ENCODE assay signal across 21 cellular contexts in genomic region chr6:19669206-19669605, GRCh38.
DNase-seq lines count a peak whose midpoint lies in the region; ATAC-seq and TF ChIP-seq lines count a peak whose summit lies in the region.
"Had no signal": no experiment of that assay in that cellular context is flagged by ENCODE, and none has a peak within 500 bp of the region (broad histone marks: within the 10 kb centered on the region; RNA-seq: fewer than 3 reads in every experiment).

No MANE protein-coding gene starts in this region.

- POLR2A ChIA-PET in naive thymus-derived CD4-positive, alpha-beta T cell (lab: Charles Lee): no interaction called here

- peaks cover 0 to 3% (median 0%) of the 10 kb centered on the region in 5 donors for H3K27me3 Mint-ChIP-seq in naive thymus-derived CD4-positive, alpha-beta T cell
- no peaks in the 10 kb centered on the region for H3K27me3 Mint-ChIP-seq in activated naive CD8-positive, alpha-beta T cell treated with anti-CD3 and anti-CD28 coated beads, Interleukin-2, amount 50 U/mL, for 24 hours
- H3K27me3 Mint-ChIP-seq: activated CD4-positive, alpha-beta memory T cell treated with anti-CD3 and anti-CD28 coated beads, Interleukin-2, amount 10 ng/mL, durations not matched to agents 7 days and 5 days; activated T-cell treated with anti-CD3 and anti-CD28 coated beads, Interleukin-2, amount 50 U/mL, for 24 hours had no signal

- no peaks in the 10 kb centered on the region for H3K9me3 ChIP-seq in SK-N-MC (ENCODE audit: low read depth, low read length)
- no peaks in the 10 kb centered on the region for H3K9me3 ChIP-seq in osteoblast (ENCODE audit: low read depth, low read length)
- H3K9me3 ChIP-seq in naive thymus-derived CD4-positive, alpha-beta T cell (ENCODE audit: control insufficient read depth in 2 of 3, low read length in 3 of 3): no peaks in the 10 kb centered on the region

- H3K79me2 ChIP-seq in osteoblast (ENCODE audit: insufficient read depth, low read length): no peaks in the 10 kb centered on the region

- H3K4me1 ChIP-seq in osteoblast (ENCODE audit: insufficient read depth, low read length): peaks cover 12% of the 10 kb centered on the region
- no peaks in the 10 kb centered on the region for H3K4me1 ChIP-seq in naive thymus-derived CD4-positive, alpha-beta T cell (ENCODE audit: control insufficient read depth in 2 of 2, insufficient read depth in 2 of 2, low read length in 2 of 2)

- no peaks in the 10 kb centered on the region for H3K36me3 Mint-ChIP-seq in naive thymus-derived CD4-positive, alpha-beta T cell
- no peaks in the 10 kb centered on the region for H3K36me3 Mint-ChIP-seq in activated naive CD8-positive, alpha-beta T cell treated with anti-CD3 and anti-CD28 coated beads, Interleukin-2, amount 50 U/mL, for 24 hours (ENCODE audit: low read depth)
- H3K36me3 Mint-ChIP-seq: activated naive CD4-positive, alpha-beta T cell treated with anti-CD3 and anti-CD28 coated beads, Interleukin-2, amount 50 U/mL, for 72 hours had no signal

- H3K4me1 Mint-ChIP-seq in naive thymus-derived CD4-positive, alpha-beta T cell: no peaks in the 10 kb centered on the region
- H3K4me1 Mint-ChIP-seq in activated naive CD8-positive, alpha-beta T cell treated with anti-CD3 and anti-CD28 coated beads, Interleukin-2, amount 50 U/mL, for 24 hours: no peaks in the 10 kb centered on the region
- H3K4me1 Mint-ChIP-seq: activated CD4-positive, alpha-beta memory T cell treated with anti-CD3 and anti-CD28 coated beads, Interleukin-2, amount 10 ng/mL, durations not matched to agents 7 days and 5 days had no signal

- ATAC-seq in naive thymus-derived CD4-positive, alpha-beta T cell: no peak
- no peak for ATAC-seq in activated naive CD8-positive, alpha-beta T cell treated with anti-CD3 and anti-CD28 coated beads, Interleukin-2, amount 50 U/mL, for 24 hours
- ATAC-seq: activated naive CD4-positive, alpha-beta T cell treated with anti-CD3 and anti-CD28 coated beads, Interleukin-2, amount 50 U/mL, for 72 hours; HepG2; left colon; Right ventricle myocardium inferior had no signal

- H3K4me3 ChIP-seq in SK-N-MC (peak overlapping the region; percentile 22; the same call in 1 of the 2 replicates), osteoblast (ENCODE audit: insufficient read depth, low read length) (no peak overlapping the region)
- H3K4me3 ChIP-seq in naive thymus-derived CD4-positive, alpha-beta T cell (ENCODE audit: low read length): no peak overlapping the region

- H3K27me3 ChIP-seq in osteoblast (ENCODE audit: insufficient read depth, low read length): no peaks in the 10 kb centered on the region
- no peaks in the 10 kb centered on the region for H3K27me3 ChIP-seq in naive thymus-derived CD4-positive, alpha-beta T cell (ENCODE audit: control insufficient read depth in 2 of 2, insufficient read depth in 2 of 2, low read length in 2 of 2)

- no peaks in the 10 kb centered on the region for H4K20me1 ChIP-seq in osteoblast (ENCODE audit: insufficient read depth, low read length)

- H3K4me3 Mint-ChIP-seq in naive thymus-derived CD4-positive, alpha-beta T cell: no peak overlapping the region
- no peak overlapping the region for H3K4me3 Mint-ChIP-seq in activated naive CD8-positive, alpha-beta T cell treated with anti-CD3 and anti-CD28 coated beads, Interleukin-2, amount 50 U/mL, for 24 hours
- H3K4me3 Mint-ChIP-seq: activated CD4-positive, alpha-beta memory T cell treated with anti-CD3 and anti-CD28 coated beads, Interleukin-2, amount 10 ng/mL, durations not matched to agents 7 days and 5 days; activated T-cell treated with anti-CD3 and anti-CD28 coated beads, Interleukin-2, amount 50 U/mL, for 24 hours had no signal

- H3K36me3 ChIP-seq in SK-N-MC (ENCODE audit: insufficient read depth, low read length): no peaks in the 10 kb centered on the region
- H3K36me3 ChIP-seq in osteoblast (ENCODE audit: insufficient read depth, low read length): no peaks in the 10 kb centered on the region
- H3K36me3 ChIP-seq in naive thymus-derived CD4-positive, alpha-beta T cell (ENCODE audit: control insufficient read depth in 2 of 3, insufficient read depth in 3 of 3, low read length in 3 of 3): no peaks in the 10 kb centered on the region
- H3K36me3 ChIP-seq: WERI-Rb-1 had no signal

- DNase-seq in EH (ENCODE audit: low read depth) (peak; percentile 81), SK-N-MC (ENCODE audit: low read depth, low spot score) (no peak), dedifferentiated amniotic fluid mesenchymal stem cell (ENCODE audit: extremely low spot score) (peak; percentile 21), osteoblast (ENCODE audit: insufficient read length, low spot score, missing footprints) (no peak), NCI-H526 treated with DMSO at 0.1 percent for 48 hours (lab: John Stamatoyannopoulos, UW) (no peak), SW480 (ENCODE audit: low spot score) (no peak)
- DNase-seq in naive thymus-derived CD4-positive, alpha-beta T cell: no peak
- DNase-seq in activated naive CD8-positive, alpha-beta T cell treated with anti-CD3 and anti-CD28 coated beads, Interleukin-2, amount 50 U/mL, for 24 hours: no peak
- DNase-seq: activated CD4-positive, alpha-beta memory T cell treated with anti-CD3 and anti-CD28 coated beads, Interleukin-2, amount 10 ng/mL, durations not matched to agents 7 days and 5 days; activated T-cell treated with anti-CD3 and anti-CD28 coated beads, Interleukin-2, amount 50 U/mL, for 24 hours; AML-193; COR-L47; H7; left colon; NCI-H2029; NCI-H510A; stimulated activated CD4-positive, alpha-beta T cell treated with anti-CD3 and anti-CD28 coated beads, Interleukin-2, amount 100 ng/mL, for 48 hours; WERI-Rb-1 had no signal

- intact Hi-C loops in naive thymus-derived CD4-positive, alpha-beta T cell (cut with micrococcal nuclease): no loop called here

- peak overlapping the region; percentile 49; the same call in 1 of the 2 replicates for H3K27ac ChIP-seq in SK-N-MC
- peak overlapping the region; percentile 1 for H3K27ac ChIP-seq in osteoblast (ENCODE audit: low read depth, low read length)
- H3K27ac ChIP-seq in naive thymus-derived CD4-positive, alpha-beta T cell (ENCODE audit: low read depth, low read length): no peak overlapping the region
- H3K27ac ChIP-seq: WERI-Rb-1 had no signal

- CTCF ChIA-PET in naive thymus-derived CD4-positive, alpha-beta T cell (lab: Charles Lee): no interaction called here

- H3K4me2 ChIP-seq in osteoblast (ENCODE audit: insufficient read depth, low read length): peak overlapping the region; percentile 34

- no peak overlapping the region for H3K9ac ChIP-seq in SK-N-MC (ENCODE audit: insufficient read length)

- H2AFZ ChIP-seq in osteoblast (ENCODE audit: low read length): no peak overlapping the region

- no peak overlapping the region for H3K27ac Mint-ChIP-seq in naive thymus-derived CD4-positive, alpha-beta T cell
- no peak overlapping the region for H3K27ac Mint-ChIP-seq in activated naive CD8-positive, alpha-beta T cell treated with anti-CD3 and anti-CD28 coated beads, Interleukin-2, amount 50 U/mL, for 24 hours
- H3K27ac Mint-ChIP-seq: activated CD4-positive, alpha-beta memory T cell treated with anti-CD3 and anti-CD28 coated beads, Interleukin-2, amount 10 ng/mL, durations not matched to agents 7 days and 5 days; activated naive CD4-positive, alpha-beta T cell treated with anti-CD3 and anti-CD28 coated beads, Interleukin-2, amount 50 U/mL, for 72 hours; activated T-cell treated with anti-CD3 and anti-CD28 coated beads, Interleukin-2, amount 50 U/mL, for 24 hours had no signal

- TF ChIP-seq CTCF in osteoblast (IDR thresholded peaks at IDR 0.05; ENCODE audit: extremely low read depth, low read depth, low read length): no peak

- H3K9me3 Mint-ChIP-seq in naive thymus-derived CD4-positive, alpha-beta T cell: peaks cover 0 to 14% (median 0%) of the 10 kb centered on the region in 11 donors
- H3K9me3 Mint-ChIP-seq in activated naive CD8-positive, alpha-beta T cell treated with anti-CD3 and anti-CD28 coated beads, Interleukin-2, amount 50 U/mL, for 24 hours: peaks cover 11% of the 10 kb centered on the region
- H3K9me3 Mint-ChIP-seq: activated CD4-positive, alpha-beta memory T cell treated with anti-CD3 and anti-CD28 coated beads, Interleukin-2, amount 10 ng/mL, durations not matched to agents 7 days and 5 days; activated T-cell treated with anti-CD3 and anti-CD28 coated beads, Interleukin-2, amount 50 U/mL, for 24 hours had no signal

Comparison
In these comparisons a context has a peak if more than half of its experiments do, and no peak if none do; other contexts are left out.
1. DNase-seq: peak in EH (single experiment) and dedifferentiated amniotic fluid mesenchymal stem cell (single experiment); none in SK-N-MC (single experiment), osteoblast (single experiment), naive thymus-derived CD4-positive, alpha-beta T cell (0 of 9), activated naive CD8-positive, alpha-beta T cell treated with anti-CD3 and anti-CD28 coated beads, Interleukin-2, amount 50 U/mL, for 24 hours (single experiment), NCI-H526 treated with DMSO at 0.1 percent for 48 hours (single experiment) and SW480 (single experiment).